22 cellular contexts compared by ENCODE assay signal in the genomic region with DNA sequence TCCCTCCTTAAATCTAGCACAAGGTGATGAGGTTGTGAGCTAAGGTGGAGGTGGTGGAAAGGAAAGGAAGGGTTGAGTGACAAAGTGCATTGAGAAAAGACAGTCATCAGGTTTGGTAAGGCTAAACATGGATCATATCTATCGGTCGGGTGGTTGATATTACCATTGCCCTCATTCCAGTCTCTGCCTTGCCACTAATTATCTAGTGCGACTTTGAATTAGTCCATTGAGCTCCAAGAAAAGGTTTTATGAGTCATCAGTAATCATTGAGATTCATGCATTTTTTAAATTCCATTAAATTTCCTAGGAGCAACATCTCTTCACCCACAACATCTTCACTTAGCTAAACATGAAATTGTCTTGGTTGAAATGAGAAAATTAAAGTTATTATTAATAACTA.
DNase-seq lines count a peak whose midpoint lies in the region; ATAC-seq, FAIRE-seq and TF ChIP-seq lines count a peak whose summit lies in the region.
"Had no signal": no experiment of that assay in that cellular context is flagged by ENCODE, and none has a peak within 500 bp of the region (broad histone marks: within the 10 kb centered on the region; RNA-seq: fewer than 3 reads in every experiment).

No MANE protein-coding gene starts in this region.

- no peak overlapping the region for H3K4me3 Mint-ChIP-seq in activated naive CD4-positive, alpha-beta T cell treated with anti-CD3 and anti-CD28 coated beads, Interleukin-2, amount 50 U/mL, for 24 hours
- H3K4me3 Mint-ChIP-seq in activated naive CD4-positive, alpha-beta T cell treated with anti-CD3 and anti-CD28 coated beads, Interleukin-2, amount 10 ng/mL, durations not matched to agents 7 days and 5 days = no peak overlapping the region
- H3K4me3 Mint-ChIP-seq in astrocyte (ENCODE audit: unreplicated experiment) = no peak overlapping the region
- H3K4me3 Mint-ChIP-seq: CD14-positive monocyte had no signal

- no peak overlapping the region for H3K9ac ChIP-seq in astrocyte (ENCODE audit: low read length)
- no peak overlapping the region for H3K9ac ChIP-seq in mesenchymal stem cell (ENCODE audit: low read length)
- H3K9ac ChIP-seq: GM23248 had no signal

- ATAC-seq in HG03432 (IDR thresholded peaks at IDR 0.05; ENCODE audit: unreplicated experiment) = no peak
- no peak for ATAC-seq in aorta (ENCODE audit: low FRiP score)
- ATAC-seq: PC-3, Right ventricle myocardium inferior, SK-N-SH treated with all-trans-retinoic acid at 6 μM for 48 hours had no signal

- no peaks in the 10 kb centered on the region for H3K79me1 ChIP-seq in mesenchymal stem cell (replicated peaks; ENCODE audit: low read length, poor library complexity, severe bottlenecking)

- no peaks in the 10 kb centered on the region for H3K27me3 ChIP-seq in astrocyte (ENCODE audit: insufficient read depth, low read length)
- H3K27me3 ChIP-seq in mesenchymal stem cell (ENCODE audit: control insufficient read depth in 1 of 2, insufficient read depth in 1 of 2, low read length in 2 of 2) = peaks cover 0 to 79% of the 10 kb centered on the region in 2 experiments
- H3K27me3 ChIP-seq in aorta (ENCODE audit: control insufficient read depth in 1 of 2, insufficient read depth in 2 of 2, low read length in 1 of 2) = no peaks in the 10 kb centered on the region

- H3K9me3 ChIP-seq in astrocyte (ENCODE audit: insufficient read depth, low read depth, low read length) (no peaks in the 10 kb centered on the region), mesenchymal stem cell (ENCODE audit: control insufficient read depth, low read length) (peaks cover 21% of the 10 kb centered on the region), aorta (ENCODE audit: control insufficient read depth, low read length) (no peaks in the 10 kb centered on the region)
- H3K9me3 ChIP-seq: Caco-2 had no signal

- WGBS in mesenchymal stem cell = 64% methylated on average over 2 of the region's 3 CpGs
- WGBS in aorta, 2 donors = 91 to 92% methylated on average over 3 of the region's 3 CpGs

- H2BK120ac ChIP-seq in mesenchymal stem cell (ENCODE audit: low read depth, low read length) = no peak overlapping the region

- H3K27ac ChIP-seq in astrocyte (ENCODE audit: low read depth, low read length) (peak overlapping the region; percentile 32), mesenchymal stem cell (ENCODE audit: low read length, poor library complexity, severe bottlenecking) (no peak overlapping the region), aorta (ENCODE audit: low read depth in 1 of 2, low read length in 2 of 2) (no peak overlapping the region)
- H3K27ac ChIP-seq: 22Rv1, GM23248 had no signal

- no peak overlapping the region for H4K91ac ChIP-seq in mesenchymal stem cell (ENCODE audit: low read length)

- H3K4me1 ChIP-seq in astrocyte (ENCODE audit: insufficient read depth, low read length) (peaks cover 35% of the 10 kb centered on the region), mesenchymal stem cell (ENCODE audit: control insufficient read depth, insufficient read depth, low read depth, low read length) (peaks cover 12% of the 10 kb centered on the region), aorta (ENCODE audit: control insufficient read depth in 1 of 2, insufficient read depth in 2 of 2, low read length in 2 of 2) (no peaks in the 10 kb centered on the region)
- H3K4me1 ChIP-seq: Caco-2 had no signal

- no peak overlapping the region for H3K23ac ChIP-seq in mesenchymal stem cell (ENCODE audit: low read length in 2 of 2)

- no peak overlapping the region for H2BK15ac ChIP-seq in mesenchymal stem cell (ENCODE audit: low read depth, poor library complexity, severe bottlenecking)

- H3K4me2 ChIP-seq in astrocyte (ENCODE audit: low read length) (no peak overlapping the region), mesenchymal stem cell (ENCODE audit: low read length, poor library complexity, severe bottlenecking) (no peak overlapping the region)

- peak overlapping the region; percentile 40 for H2AK5ac ChIP-seq in mesenchymal stem cell (ENCODE audit: low read length, severe bottlenecking)

- H3K14ac ChIP-seq in mesenchymal stem cell (ENCODE audit: low read length in 2 of 2) = no peak overlapping the region

- peaks cover 3% of the 10 kb centered on the region for H3K27me3 Mint-ChIP-seq in activated naive CD4-positive, alpha-beta T cell treated with anti-CD3 and anti-CD28 coated beads, Interleukin-2, amount 50 U/mL, for 24 hours
- peaks cover 48% of the 10 kb centered on the region for H3K27me3 Mint-ChIP-seq in activated naive CD4-positive, alpha-beta T cell treated with anti-CD3 and anti-CD28 coated beads, Interleukin-2, amount 10 ng/mL, durations not matched to agents 7 days and 5 days
- peaks cover 1% of the 10 kb centered on the region for H3K27me3 Mint-ChIP-seq in astrocyte (ENCODE audit: low read depth, unreplicated experiment)

- H2BK12ac ChIP-seq in mesenchymal stem cell (ENCODE audit: low read length in 2 of 2) = no peak overlapping the region

- no peaks in the 10 kb centered on the region for H3K36me3 Mint-ChIP-seq in activated naive CD4-positive, alpha-beta T cell treated with anti-CD3 and anti-CD28 coated beads, Interleukin-2, amount 50 U/mL, for 24 hours
- no peaks in the 10 kb centered on the region for H3K36me3 Mint-ChIP-seq in activated naive CD4-positive, alpha-beta T cell treated with anti-CD3 and anti-CD28 coated beads, Interleukin-2, amount 10 ng/mL, durations not matched to agents 7 days and 5 days
- no peaks in the 10 kb centered on the region for H3K36me3 Mint-ChIP-seq in astrocyte (ENCODE audit: low read depth, unreplicated experiment)
- H3K36me3 Mint-ChIP-seq: CD14-positive monocyte had no signal

- H3K9me3 Mint-ChIP-seq in activated naive CD4-positive, alpha-beta T cell treated with anti-CD3 and anti-CD28 coated beads, Interleukin-2, amount 50 U/mL, for 24 hours = no peaks in the 10 kb centered on the region
- H3K9me3 Mint-ChIP-seq in activated naive CD4-positive, alpha-beta T cell treated with anti-CD3 and anti-CD28 coated beads, Interleukin-2, amount 10 ng/mL, durations not matched to agents 7 days and 5 days = peaks cover 5% of the 10 kb centered on the region
- peaks cover 10% of the 10 kb centered on the region for H3K9me3 Mint-ChIP-seq in astrocyte (ENCODE audit: unreplicated experiment)

- H2AFZ ChIP-seq in astrocyte (ENCODE audit: low read depth, low read length) (no peak overlapping the region), mesenchymal stem cell (ENCODE audit: low read depth, low read length) (no peak overlapping the region)
- H2AFZ ChIP-seq: GM23248 had no signal

- H3K36me3 ChIP-seq in astrocyte (ENCODE audit: insufficient read depth, low read length) (no peaks in the 10 kb centered on the region), mesenchymal stem cell (ENCODE audit: control insufficient read depth in 1 of 2, insufficient read depth in 2 of 2, low read depth in 1 of 2, low read length in 2 of 2) (no peaks in the 10 kb centered on the region), aorta (ENCODE audit: control insufficient read depth in 1 of 2, insufficient read depth in 2 of 2, low read length in 1 of 2) (no peaks in the 10 kb centered on the region)

- no peak overlapping the region for H3K4me3 ChIP-seq in astrocyte (ENCODE audit: insufficient read depth, low read depth, low read length)
- H3K4me3 ChIP-seq in mesenchymal stem cell (ENCODE audit: insufficient read depth in 1 of 2, low read depth in 1 of 2, low read length in 2 of 2) = no peak overlapping the region
- no peak overlapping the region for H3K4me3 ChIP-seq in aorta (ENCODE audit: low read length in 2 of 2)
- H3K4me3 ChIP-seq: GM23248 had no signal

- no peaks in the 10 kb centered on the region for H3K4me1 Mint-ChIP-seq in activated naive CD4-positive, alpha-beta T cell treated with anti-CD3 and anti-CD28 coated beads, Interleukin-2, amount 50 U/mL, for 24 hours
- no peaks in the 10 kb centered on the region for H3K4me1 Mint-ChIP-seq in activated naive CD4-positive, alpha-beta T cell treated with anti-CD3 and anti-CD28 coated beads, Interleukin-2, amount 10 ng/mL, durations not matched to agents 7 days and 5 days
- peaks cover 25% of the 10 kb centered on the region for H3K4me1 Mint-ChIP-seq in astrocyte (ENCODE audit: low read depth, unreplicated experiment)
- H3K4me1 Mint-ChIP-seq: CD14-positive monocyte had no signal

- TF ChIP-seq CTCF in astrocyte (IDR thresholded peaks at IDR 0.05; ENCODE audit: insufficient read depth, low read depth, low read length) = no peak

- CTCF ChIA-PET in activated naive CD4-positive, alpha-beta T cell treated with anti-CD3 and anti-CD28 coated beads, Interleukin-2, amount 10 ng/mL, durations not matched to agents 7 days and 5 days (lab: Charles Lee) = interaction anchor here (1.0 to 2.3 kb wide), 2 partner anchors 14 to 572 kb away, joined by 3 to 5 read pairs; no protein-coding TSS in a partner anchor

- H3K4ac ChIP-seq in mesenchymal stem cell (ENCODE audit: low read depth in 1 of 2, low read length in 2 of 2) = no peak overlapping the region

- peak overlapping the region; percentile 38 for H3K27ac Mint-ChIP-seq in activated naive CD4-positive, alpha-beta T cell treated with anti-CD3 and anti-CD28 coated beads, Interleukin-2, amount 50 U/mL, for 24 hours
- no peak overlapping the region for H3K27ac Mint-ChIP-seq in activated naive CD4-positive, alpha-beta T cell treated with anti-CD3 and anti-CD28 coated beads, Interleukin-2, amount 10 ng/mL, durations not matched to agents 7 days and 5 days
- H3K27ac Mint-ChIP-seq in astrocyte (ENCODE audit: unreplicated experiment) = no peak overlapping the region
- H3K27ac Mint-ChIP-seq: CD14-positive monocyte had no signal

- no peak overlapping the region for H2BK5ac ChIP-seq in mesenchymal stem cell (ENCODE audit: low read depth, low read length, poor library complexity, severe bottlenecking)

- H4K20me1 ChIP-seq in astrocyte (ENCODE audit: insufficient read depth, low read length) = no peaks in the 10 kb centered on the region

- H3K79me2 ChIP-seq in astrocyte (ENCODE audit: insufficient read depth, low read length) = no peaks in the 10 kb centered on the region

- H3K18ac ChIP-seq in mesenchymal stem cell (ENCODE audit: low read depth in 1 of 2, low read length in 2 of 2) = no peak overlapping the region

- no peak for DNase-seq in activated naive CD4-positive, alpha-beta T cell treated with anti-CD3 and anti-CD28 coated beads, Interleukin-2, amount 10 ng/mL, durations not matched to agents 7 days and 5 days
- DNase-seq in astrocyte (ENCODE audit: low read depth) (no peak), mesenchymal stem cell (no peak), HT-29 (ENCODE audit: low spot score) (no peak), aorta (no peak), posterior cingulate gyrus (no peak)
- DNase-seq: Caco-2, DMS53, GDM1, GM23248, KBM-7, NCI-H1092, NCI-H2107, NCI-H345, NCI-H69, PC-3 had no signal

- FAIRE-seq in astrocyte (lab: Jason Lieb, UNC) = no peak

- intact Hi-C loops in aorta (cut with DNase I) (no loop called here), posterior cingulate gyrus (cut with DNase I) (no loop called here)

- no peak overlapping the region for H4K8ac ChIP-seq in mesenchymal stem cell (ENCODE audit: low read length)
